19 cellular contexts compared by ENCODE assay signal in genomic region chr3:124588036-124588435, GRCh38.
DNase-seq lines count a peak whose midpoint lies in the region; ATAC-seq and TF ChIP-seq lines count a peak whose summit lies in the region.
"Had no signal": no experiment of that assay in that cellular context is flagged by ENCODE, and none has a peak within 500 bp of the region (broad histone marks: within the 10 kb centered on the region; RNA-seq: fewer than 3 reads in every experiment).

No MANE protein-coding gene starts in this region.

- no peak overlapping the region for H4K5ac ChIP-seq in mesendoderm (ENCODE audit: low read length)

- H3K4me1 Mint-ChIP-seq in Caco-2 (ENCODE audit: low read depth, unreplicated experiment) (peaks cover 40% of the 10 kb centered on the region), type B pancreatic cell (ENCODE audit: unreplicated experiment) (peaks cover 49% of the 10 kb centered on the region)

- no peak overlapping the region for H3K23ac ChIP-seq in mesendoderm (ENCODE audit: low read length)

- TF ChIP-seq CTCF in Caco-2 (IDR thresholded peaks at IDR 0.05; ENCODE audit: insufficient read depth in 1 of 2, low read depth in 1 of 2, low read length in 1 of 2, severe bottlenecking in 1 of 2, unreplicated experiment in 1 of 2) (no peak), type B pancreatic cell (conservative IDR thresholded peaks at IDR 0.05) (no peak), prostate gland (IDR thresholded peaks at IDR 0.05) (no peak)

- H3K9me3 ChIP-seq in Caco-2: no peaks in the 10 kb centered on the region
- no peaks in the 10 kb centered on the region for H3K9me3 ChIP-seq in prostate gland
- H3K9me3 ChIP-seq: BE2C, HAP-1 had no signal

- WGBS in mesendoderm (ENCODE audit: extremely low coverage, insufficient coverage, low lambda C conversion rate): no CpG with 5 or more reads among the region's 1 CpG
- 86% methylated on average over 1 of the region's 1 CpG for WGBS in prostate gland

- H4K8ac ChIP-seq in mesendoderm (ENCODE audit: low read depth, low read length): no peak overlapping the region

- H2BK120ac ChIP-seq in mesendoderm (ENCODE audit: low read depth, low read length): no peak overlapping the region

- DNase-seq in Caco-2 (no peak), HEK293T (ENCODE audit: extremely low spot score) (no peak), mesendoderm (no peak), type B pancreatic cell (ENCODE audit: extremely low spot score, unreplicated experiment) (no peak), HT-29 (ENCODE audit: low spot score) (no peak), prostate gland (ENCODE audit: low spot score) (no peak)
- DNase-seq: ACHN; BE2C; C1 segment of cervical spinal cord; CD4-positive, alpha-beta T cell; DMS153; DMS79; GDM1; GM23248; IMR-90; KBM-7 had no signal

- no peaks in the 10 kb centered on the region for H3K36me3 ChIP-seq in Caco-2 (ENCODE audit: control insufficient read depth, insufficient read depth, low read length)
- no peaks in the 10 kb centered on the region for H3K36me3 ChIP-seq in mesendoderm (ENCODE audit: control insufficient read depth, insufficient read depth, low read length)
- H3K36me3 ChIP-seq in prostate gland: no peaks in the 10 kb centered on the region
- H3K36me3 ChIP-seq: BE2C, HAP-1 had no signal

- H3K9me3 Mint-ChIP-seq in Caco-2 (ENCODE audit: unreplicated experiment) (no peaks in the 10 kb centered on the region), type B pancreatic cell (no peaks in the 10 kb centered on the region)
- H3K9me3 Mint-ChIP-seq: CD4-positive, alpha-beta T cell had no signal

- peak overlapping the region; percentile 36 for H3K56ac ChIP-seq in mesendoderm (ENCODE audit: low read length)

- H3K4me2 ChIP-seq in mesendoderm (ENCODE audit: low read length): no peak overlapping the region

- no peak overlapping the region for H3K18ac ChIP-seq in mesendoderm (ENCODE audit: low read length)

- CTCF ChIA-PET in Caco-2 (lab: Charles Lee): no interaction called here
- CTCF ChIA-PET in HEK293T (lab: Yijun Ruan, JAX): no interaction called here

- H3K4me3 Mint-ChIP-seq in Caco-2 (ENCODE audit: unreplicated experiment) (peak overlapping the region; percentile 13), type B pancreatic cell (peak overlapping the region; percentile 21)
- H3K4me3 Mint-ChIP-seq: CD4-positive, alpha-beta T cell had no signal

- TF ChIP-seq POLR2A in prostate gland (IDR thresholded peaks at IDR 0.05): no peak

- no peaks in the 10 kb centered on the region for H3K79me1 ChIP-seq in mesendoderm (ENCODE audit: low read length)

- no peak for ATAC-seq in GM21390 (IDR thresholded peaks at IDR 0.05; ENCODE audit: unreplicated experiment)

- no peak overlapping the region for H3K9ac ChIP-seq in mesendoderm (ENCODE audit: low read length)
- H3K9ac ChIP-seq: GM23248 had no signal

- no peak overlapping the region for H3K4me3 ChIP-seq in Caco-2 (ENCODE audit: low read depth, low read length)
- H3K4me3 ChIP-seq in mesendoderm (ENCODE audit: low read length): no peak overlapping the region
- no peak overlapping the region for H3K4me3 ChIP-seq in prostate gland
- H3K4me3 ChIP-seq: GM23248, HAP-1 had no signal

- H3K27ac Mint-ChIP-seq in Caco-2 (ENCODE audit: unreplicated experiment): peak overlapping the region; percentile 55
- H3K27ac Mint-ChIP-seq in type B pancreatic cell: no peak overlapping the region
- H3K27ac Mint-ChIP-seq: CD4-positive, alpha-beta T cell had no signal

- H2BK5ac ChIP-seq in mesendoderm (ENCODE audit: low read length): no peak overlapping the region

- H3K27me3 ChIP-seq in Caco-2 (replicated peaks; ENCODE audit: control insufficient read depth, insufficient read depth, low read length) (no peaks in the 10 kb centered on the region), mesendoderm (ENCODE audit: insufficient read depth, low read length, poor library complexity) (no peaks in the 10 kb centered on the region), prostate gland (replicated peaks; ENCODE audit: insufficient read depth) (no peaks in the 10 kb centered on the region)
- H3K27me3 ChIP-seq: BE2C had no signal

- H3K27me3 Mint-ChIP-seq in Caco-2 (ENCODE audit: insufficient read depth, unreplicated experiment): no peaks in the 10 kb centered on the region
- peaks cover 16% of the 10 kb centered on the region for H3K27me3 Mint-ChIP-seq in type B pancreatic cell

- no peak overlapping the region for H3K4ac ChIP-seq in mesendoderm (ENCODE audit: low read depth, low read length)

- H3K27ac ChIP-seq in mesendoderm (ENCODE audit: low read depth, low read length): no peak overlapping the region
- no peak overlapping the region for H3K27ac ChIP-seq in prostate gland
- H3K27ac ChIP-seq: GM23248, HL-60 had no signal

- intact Hi-C loops in Caco-2 (cut with micrococcal nuclease; ENCODE audit: unreplicated experiment): no loop called here
- intact Hi-C loops in prostate gland (cut with DNase I): no loop called here

- H3K36me3 Mint-ChIP-seq in Caco-2 (ENCODE audit: insufficient read depth, unreplicated experiment) (peaks cover 34% of the 10 kb centered on the region), type B pancreatic cell (peaks cover 7% of the 10 kb centered on the region)

- H3K4me1 ChIP-seq in Caco-2 (peaks cover 62% of the 10 kb centered on the region), mesendoderm (ENCODE audit: control insufficient read depth, low read depth, low read length) (peaks cover 26% of the 10 kb centered on the region), prostate gland (replicated peaks) (no peaks in the 10 kb centered on the region)
- H3K4me1 ChIP-seq: HAP-1 had no signal

- no peak overlapping the region for H2AK5ac ChIP-seq in mesendoderm (ENCODE audit: low read length)

- POLR2A ChIA-PET in Caco-2 (lab: Charles Lee): no interaction called here
- POLR2A ChIA-PET in HEK293T (lab: Yijun Ruan, JAX): no interaction called here

- H2BK15ac ChIP-seq in mesendoderm (replicated peaks; ENCODE audit: low read depth): no peak overlapping the region

- no TSS peak for BruUV-seq in Caco-2 (replicated peaks; lab: Mats Ljungman, UMichigan)

- no peaks in the 10 kb centered on the region for H3K79me2 ChIP-seq in mesendoderm (ENCODE audit: control insufficient read depth, insufficient read depth, low read length)

TF ChIP-seq in HEK293T, 16 proteins besides CTCF, POLR2A, EP300 and RAD21:
- TF ChIP-seq, protein P1, sequence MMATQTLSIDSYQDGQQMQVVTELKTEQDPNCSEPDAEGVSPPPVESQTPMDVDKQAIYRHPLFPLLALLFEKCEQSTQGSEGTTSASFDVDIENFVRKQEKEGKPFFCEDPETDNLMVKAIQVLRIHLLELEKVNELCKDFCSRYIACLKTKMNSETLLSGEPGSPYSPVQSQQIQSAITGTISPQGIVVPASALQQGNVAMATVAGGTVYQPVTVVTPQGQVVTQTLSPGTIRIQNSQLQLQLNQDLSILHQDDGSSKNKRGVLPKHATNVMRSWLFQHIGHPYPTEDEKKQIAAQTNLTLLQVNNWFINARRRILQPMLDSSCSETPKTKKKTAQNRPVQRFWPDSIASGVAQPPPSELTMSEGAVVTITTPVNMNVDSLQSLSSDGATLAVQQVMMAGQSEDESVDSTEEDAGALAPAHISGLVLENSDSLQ (IDR thresholded peaks at IDR 0.05): peak; percentile 65
- no peak for TF ChIP-seq ARNT (IDR thresholded peaks at IDR 0.05)
- TF ChIP-seq NFRKB (IDR thresholded peaks at IDR 0.05): no peak
